ENCODE assay signal across 21 cellular contexts in the genomic region with DNA sequence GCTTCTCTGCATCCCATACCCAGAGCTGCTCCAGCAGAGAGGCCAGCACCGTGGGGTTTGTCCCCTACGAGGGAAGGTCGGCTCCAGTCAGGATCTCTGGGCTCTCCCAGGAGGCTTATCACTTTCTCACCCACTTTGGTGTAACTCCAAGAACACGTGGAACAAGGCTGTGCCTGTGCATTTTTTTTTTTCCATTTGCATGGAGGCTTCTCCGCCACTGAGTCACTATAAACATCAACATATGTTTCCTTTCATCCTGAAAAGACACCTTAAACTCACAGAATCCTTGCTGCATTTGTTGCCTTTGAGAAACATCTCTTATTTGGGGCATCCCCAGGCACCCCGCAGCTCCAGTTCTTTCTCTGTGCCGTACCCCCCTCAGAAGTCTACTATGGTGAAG.
"Had no signal": no experiment of that assay in that cellular context is flagged by ENCODE, and none has a peak within 500 bp of the region (broad histone marks: within the 10 kb centered on the region; RNA-seq: fewer than 3 reads in every experiment).

No MANE protein-coding gene starts in this region.

- DNase-seq: activated CD4-positive, alpha-beta T cell treated with anti-CD3 and anti-CD28 coated beads, Interleukin-2, amount 10 ng/mL, durations not matched to agents 24 days and 14 days; activated CD4-positive, CD25-positive, alpha-beta regulatory T cell; activated CD8-positive, alpha-beta memory T cell treated with anti-CD3 and anti-CD28 coated beads, Interleukin-2, amount 50 U/mL, for 48 hours; activated gamma-delta T cell; activated T-cell treated with anti-CD3 and anti-CD28 coated beads, Interleukin-2, amount 50 U/mL, for 48 hours; effector CD8-positive, alpha-beta T cell; foreskin melanocyte; glutamatergic neuron; hippocampal formation; lower lobe of right lung; sigmoid colon; spleen; T-helper 1 cell; T1000; thyroid gland had no signal

- H3K27me3 Mint-ChIP-seq: stimulated activated memory B cell treated with anti-CD40 and anti-IgM and Interleukin-4, amounts not matched to agents 10 μg/mL and 1 μg/mL and 100 μg/mL, for 72 hours had no signal

- H3K4me3 Mint-ChIP-seq: activated CD4-positive, alpha-beta T cell treated with anti-CD3 and anti-CD28 coated beads, Interleukin-2, amount 10 ng/mL, durations not matched to agents 24 days and 14 days; activated naive CD4-positive, alpha-beta T cell treated with anti-CD3 and anti-CD28 coated beads, Interleukin-2, amount 50 U/mL, for 24 hours; dendritic cell treated with granulocyte-macrophage colony-stimulating factor and Interleukin-4, amounts not matched to agents 40 ng/mL and 50 ng/mL, for 4 days; mesothelial cell of epicardium; natural killer cell treated with Interleukin-12 subunit alpha and Interleukin-12 subunit beta and Interleukin-15 and Interleukin-18, amount 100 ng/mL, for 72 hours; stimulated activated memory B cell treated with anti-CD40 and anti-IgM and Interleukin-4, amounts not matched to agents 10 μg/mL and 1 μg/mL and 100 μg/mL, for 72 hours had no signal

- H3K27ac Mint-ChIP-seq: activated CD4-positive, alpha-beta T cell treated with anti-CD3 and anti-CD28 coated beads, Interleukin-2, amount 10 ng/mL, durations not matched to agents 24 days and 14 days; natural killer cell treated with Interleukin-12 subunit alpha and Interleukin-12 subunit beta and Interleukin-15 and Interleukin-18, amount 100 ng/mL, for 72 hours had no signal

- H3K36me3 Mint-ChIP-seq: mesothelial cell of epicardium; natural killer cell treated with Interleukin-12 subunit alpha and Interleukin-12 subunit beta and Interleukin-15 and Interleukin-18, amount 100 ng/mL, for 72 hours; stimulated activated memory B cell treated with anti-CD40 and anti-IgM and Interleukin-4, amounts not matched to agents 10 μg/mL and 1 μg/mL and 100 μg/mL, for 72 hours had no signal

- H3K27ac ChIP-seq: esophagus muscularis mucosa, lower lobe of right lung, sigmoid colon, thyroid gland had no signal

- H3K36me3 ChIP-seq: esophagus muscularis mucosa, lower lobe of right lung, sigmoid colon, spleen, thyroid gland had no signal

- H3K27me3 ChIP-seq: esophagus muscularis mucosa, sigmoid colon, spleen, thyroid gland had no signal

- H3K9me3 ChIP-seq: thyroid gland had no signal

- H3K4me3 ChIP-seq: esophagus muscularis mucosa, lower lobe of right lung, sigmoid colon, spleen, thyroid gland had no signal

- ATAC-seq: lower lobe of right lung; natural killer cell treated with Interleukin-12 subunit alpha and Interleukin-12 subunit beta and Interleukin-15 and Interleukin-18, amount 100 ng/mL, for 72 hours had no signal

- H3K4me1 ChIP-seq: esophagus muscularis mucosa, lower lobe of right lung, sigmoid colon, thyroid gland had no signal

- H3K9me3 Mint-ChIP-seq: activated CD4-positive, alpha-beta T cell treated with anti-CD3 and anti-CD28 coated beads, Interleukin-2, amount 10 ng/mL, durations not matched to agents 24 days and 14 days had no signal
